6 cellular contexts compared by ENCODE assay signal in the genomic region with DNA sequence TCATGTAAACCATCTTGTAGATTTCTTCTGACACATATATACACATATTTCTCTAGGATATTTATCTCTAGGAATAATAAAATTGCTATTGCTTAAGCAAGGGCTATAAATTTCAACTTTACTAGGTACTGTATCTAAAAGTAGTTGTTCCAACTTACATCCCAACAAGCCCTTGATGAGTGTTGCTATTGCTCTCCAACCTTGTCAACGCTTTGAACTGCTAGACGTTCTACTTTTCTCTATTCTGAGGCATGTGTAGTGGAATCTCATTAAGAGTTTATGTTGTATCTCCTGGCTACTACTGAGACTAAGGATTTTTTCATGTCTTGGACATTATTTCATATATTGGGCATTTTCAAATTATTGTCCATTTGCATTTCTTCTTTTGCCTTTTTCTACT.
"Had no signal": no experiment of that assay in that cellular context is flagged by ENCODE, and none has a peak within 500 bp of the region (broad histone marks: within the 10 kb centered on the region; RNA-seq: fewer than 3 reads in every experiment).

No MANE protein-coding gene starts in this region.

- H3K4me3 Mint-ChIP-seq: IgD-negative memory B cell had no signal

- H3K27ac ChIP-seq: HL-60 had no signal

- H3K4me1 Mint-ChIP-seq: IgD-negative memory B cell had no signal

- H3K4me3 ChIP-seq: K562 had no signal

- H3K36me3 Mint-ChIP-seq: IgD-negative memory B cell had no signal

- DNase-seq: KBM-7, KG1 had no signal

- H3K27me3 Mint-ChIP-seq: IgD-negative memory B cell had no signal

- H3K9me3 Mint-ChIP-seq: IgD-negative memory B cell had no signal

- ATAC-seq: HepG2, K562 had no signal
